ENCODE assay signal across 37 cellular contexts in the genomic region with DNA sequence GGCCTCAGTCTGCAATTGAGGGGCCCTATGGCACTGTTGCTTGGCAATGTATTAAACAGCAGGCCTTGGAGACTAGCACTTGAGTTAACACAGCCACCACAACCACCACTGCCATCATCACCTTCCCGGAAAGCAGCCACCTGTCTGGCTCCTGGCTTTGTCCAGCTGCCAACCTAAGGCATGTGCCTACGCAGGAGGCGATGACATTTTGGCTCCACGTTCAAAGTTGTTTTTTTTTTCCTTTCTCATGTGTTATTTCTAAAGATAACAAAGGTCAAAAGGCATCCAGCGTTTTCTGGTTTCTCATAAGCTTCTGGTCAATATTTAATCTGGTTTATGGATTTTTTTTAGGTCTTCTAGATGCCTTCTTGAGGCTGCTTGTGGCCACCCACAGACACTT. TPM values are rescaled to one million over a fixed set of nuclear protein-coding genes. Genes with fewer than 3 reads are reported as not detected.
DNase-seq lines count a peak whose midpoint lies in the region; ATAC-seq, FAIRE-seq and TF ChIP-seq lines count a peak whose summit lies in the region.
"Had no signal": no experiment of that assay in that cellular context is flagged by ENCODE, and none has a peak within 500 bp of the region (broad histone marks: within the 10 kb centered on the region; RNA-seq: fewer than 3 reads in every experiment).

No MANE protein-coding gene starts in this region.

- BruUV-seq in HCT116 (replicated peaks; lab: Mats Ljungman, UMichigan) = no TSS peak
- BruUV-seq in A673 (replicated peaks; lab: Mats Ljungman, UMichigan) = no TSS peak

- H2AFZ ChIP-seq in HCT116 (ENCODE audit: low read depth, low read length, poor library complexity, severe bottlenecking) = no peak overlapping the region

- DNase-seq in A549 (ENCODE audit: low read depth in 1 of 2, low spot score in 1 of 2) = peak; percentile 18 to 77
- no peak for DNase-seq in HCT116 (ENCODE audit: low read depth, low spot score)
- DNase-seq in body of pancreas = peak; percentile 83 to 91 (median 89)
- no peak for DNase-seq in left lung
- no peak for DNase-seq in HPDE6-E6E7 (ENCODE audit: extremely low spot score)
- no peak for DNase-seq in germinal center (ENCODE audit: low spot score)
- no peak for DNase-seq in A673 (ENCODE audit: low spot score)
- no peak for DNase-seq in NCI-H2107 (lab: John Stamatoyannopoulos, UW)
- DNase-seq: activated CD4-positive, alpha-beta T cell treated with anti-CD3 and anti-CD28 coated beads, Interleukin-2, amount 50 U/mL, for 4 hours; activated CD8-positive, alpha-beta memory T cell treated with anti-CD3 and anti-CD28 coated beads, Interleukin-2, amount 10 ng/mL, durations not matched to agents 7 days and 5 days; activated gamma-delta T cell treated with Interleukin-2 at 50 U/mL for 16 hours; activated T-cell treated with anti-CD3 and anti-CD28 coated beads, Interleukin-2, amount 50 U/mL, for 48 hours; BE2C; CD8-positive, alpha-beta T cell; cerebellar nuclear complex; DMS153; gastrocnemius medialis; GDM1; hippocampal formation; Karpas-422; left cardiac atrium; NCI-H2227 treated with DMSO at 0.1 percent for 48 hours; NCI-H526; psoas muscle; Right ventricle myocardium superior; sigmoid colon; stimulated activated CD4-positive, alpha-beta T cell treated with anti-CD3 and anti-CD28 coated beads, Interleukin-4, amount 100 ng/mL, for 1 hour; T-helper 17 cell; tibial artery had no signal

- H3K36me3 ChIP-seq in HCT116 (ENCODE audit: control insufficient read depth in 1 of 2, insufficient read depth in 2 of 2, low read length in 2 of 2) = no peaks in the 10 kb centered on the region
- no peaks in the 10 kb centered on the region for H3K36me3 ChIP-seq in body of pancreas (replicated peaks in 1 of 2; ENCODE audit: insufficient read depth in 1 of 2, low read depth in 2 of 2)
- H3K36me3 ChIP-seq in left lung = no peaks in the 10 kb centered on the region
- H3K36me3 ChIP-seq in A673 (ENCODE audit: insufficient read depth, low read length, poor library complexity, severe bottlenecking) = no peaks in the 10 kb centered on the region
- H3K36me3 ChIP-seq: BE2C, esophagus muscularis mucosa, gastrocnemius medialis, HAP-1, neutrophil, sigmoid colon, tibial artery, vagina had no signal

- no peak overlapping the region for H3K9ac ChIP-seq in HCT116 (ENCODE audit: low read length)

- CTCF ChIA-PET in A549 (lab: Yijun Ruan, JAX) = interaction anchor here (1.2 to 1.6 kb wide), 2 partner anchors 23 to 29 kb away, joined by 3 to 4 read pairs; no protein-coding TSS in a partner anchor
- CTCF ChIA-PET in HCT116 (lab: Charles Lee) = no interaction called here
- CTCF ChIA-PET in A673 (lab: Charles Lee) = no interaction called here

- no peaks in the 10 kb centered on the region for H3K9me2 ChIP-seq in HCT116 (ENCODE audit: insufficient read depth)

- H3K4me2 ChIP-seq in A549 = peak overlapping the region; percentile 50
- H3K4me2 ChIP-seq in HCT116 (ENCODE audit: low read length) = no peak overlapping the region

- RAD21 ChIA-PET in HCT116 (lab: Charles Lee; ENCODE audit: low non-redundant PET in 1 of 2, low total read pairs in 2 of 2, uncharacterized antibody in 2 of 2, unreplicated experiment in 2 of 2) = no interaction called here

- POLR2A ChIA-PET in A549 (lab: Yijun Ruan, JAX) (no interaction called here), HCT116 (lab: Charles Lee) (no interaction called here), A673 (lab: Charles Lee; ENCODE audit: low non-redundant PET) (no interaction called here)

- peak; percentile 89 to 94; a peak in 4 of 5 replicates for TF ChIP-seq EP300 in A549 (IDR thresholded peaks at IDR 0.05)

- intact Hi-C loops in HCT116 (cut with micrococcal nuclease) (no loop called here), body of pancreas (cut with DNase I) (no loop called here), left lung (cut with DNase I) (no loop called here), A673 (cut with micrococcal nuclease; ENCODE audit: unreplicated experiment) (no loop called here)

- H3K9me3 ChIP-seq in A549 (no peaks in the 10 kb centered on the region; the same call in 2 of the 3 replicates), HCT116 (ENCODE audit: control insufficient read depth in 1 of 2, insufficient read depth in 1 of 2, low read depth in 1 of 2, low read length in 2 of 2) (no peaks in the 10 kb centered on the region), body of pancreas (no peaks in the 10 kb centered on the region), left lung (no peaks in the 10 kb centered on the region), A673 (ENCODE audit: low read depth, low read length, poor library complexity, severe bottlenecking) (no peaks in the 10 kb centered on the region)
- H3K9me3 ChIP-seq: BE2C, esophagus muscularis mucosa, gastrocnemius medialis, HAP-1, neutrophil, psoas muscle, sigmoid colon, tibial artery, vagina had no signal

- H3K4me1 ChIP-seq in A549 (peaks cover 67% of the 10 kb centered on the region), HCT116 (ENCODE audit: control insufficient read depth in 1 of 2, insufficient read depth in 2 of 2, low read length in 2 of 2) (peaks cover 26 to 36% of the 10 kb centered on the region in 2 experiments), body of pancreas (peaks cover 42% of the 10 kb centered on the region), left lung (no peaks in the 10 kb centered on the region), A673 (ENCODE audit: insufficient read depth, low read length, poor library complexity, severe bottlenecking) (no peaks in the 10 kb centered on the region)
- H3K4me1 ChIP-seq: BE2C, esophagus muscularis mucosa, gastrocnemius medialis, HAP-1, psoas muscle, sigmoid colon, tibial artery, vagina had no signal

- H3K79me2 ChIP-seq in HCT116 (ENCODE audit: insufficient read depth, low read length) = no peaks in the 10 kb centered on the region

- H4K20me1 ChIP-seq in HCT116 (ENCODE audit: insufficient read depth) = no peaks in the 10 kb centered on the region

- WGBS in A549 (ENCODE audit: missing lambda C conversion rate) = 17% methylated on average over 5 of the region's 5 CpGs
- 18 to 19% methylated on average over 5 of the region's 5 CpGs for WGBS in body of pancreas, 2 donors

- H3K27ac ChIP-seq in A549 (peak overlapping the region; percentile 92 to 99), HCT116 (ENCODE audit: low read depth, low read length) (peak overlapping the region; percentile 20; the same call in 1 of the 2 replicates), body of pancreas (peak overlapping the region in 3 of 4 donors; percentile 56 to 84 (median 79)), left lung (no peak overlapping the region), A673 (ENCODE audit: low read depth, low read length, poor library complexity, severe bottlenecking) (no peak overlapping the region)
- H3K27ac ChIP-seq: esophagus muscularis mucosa, gastrocnemius medialis, neutrophil, psoas muscle, sigmoid colon, tibial artery, vagina had no signal

- TF ChIP-seq CTCF in A549 (IDR thresholded peaks at IDR 0.05) = no peak
- no peak for TF ChIP-seq CTCF in HCT116 (IDR thresholded peaks at IDR 0.05 in 2 of 3, conservative IDR thresholded peaks at IDR 0.05 in 1 of 3; ENCODE audit: borderline replicate concordance in 1 of 3, insufficient read depth in 1 of 3, low read depth in 2 of 3, low read length in 2 of 3)
- no peak for TF ChIP-seq CTCF in body of pancreas (IDR thresholded peaks at IDR 0.05)
- TF ChIP-seq CTCF in left lung (IDR thresholded peaks at IDR 0.05) = no peak
- TF ChIP-seq CTCF in A673 (conservative IDR thresholded peaks at IDR 0.05; ENCODE audit: low read depth, low read length) = no peak

- H3K27me3 ChIP-seq in HCT116 (ENCODE audit: insufficient read depth, low read length) (no peaks in the 10 kb centered on the region), body of pancreas (no peaks in the 10 kb centered on the region), left lung (no peaks in the 10 kb centered on the region), A673 (replicated peaks; ENCODE audit: insufficient read depth, low read depth, low read length, poor library complexity) (no peaks in the 10 kb centered on the region)
- H3K27me3 ChIP-seq: BE2C, esophagus muscularis mucosa, gastrocnemius medialis, neutrophil, sigmoid colon, tibial artery, vagina had no signal

- ATAC-seq in A549 (peak; percentile 42 to 63; a peak in 5 of 6 replicates), HCT116 (0 out of 2 replicates have a peak, but pooled peaks have one; percentile 4), body of pancreas (peak; percentile 98), left lung (peak; percentile 43)
- ATAC-seq: activated CD4-positive, CD25-positive, alpha-beta regulatory T cell treated with anti-CD3 and anti-CD28 coated beads, Interleukin-2, amount 50 U/mL, for 24 hours; activated CD8-positive, alpha-beta memory T cell treated with anti-CD3 and anti-CD28 coated beads, Interleukin-2, amount 10 ng/mL, durations not matched to agents 7 days and 5 days; CD8-positive, alpha-beta T cell; gastrocnemius medialis; left cardiac atrium; SK-N-SH treated with all-trans-retinoic acid at 6 μM for 48 hours; T-helper 17 cell had no signal

- no peak overlapping the region for H3K4me3 ChIP-seq in A549
- no peak overlapping the region for H3K4me3 ChIP-seq in HCT116 (replicated peaks in 1 of 2; ENCODE audit: low read depth in 1 of 2, low read length in 2 of 2)
- H3K4me3 ChIP-seq in body of pancreas = no peak overlapping the region
- H3K4me3 ChIP-seq in left lung = no peak overlapping the region
- H3K4me3 ChIP-seq in A673 (ENCODE audit: low read depth, low read length, poor library complexity, severe bottlenecking) = no peak overlapping the region
- H3K4me3 ChIP-seq: esophagus muscularis mucosa, gastrocnemius medialis, HAP-1, psoas muscle, sigmoid colon, tibial artery, vagina had no signal

- TF ChIP-seq POLR2A in A549 (IDR thresholded peaks at IDR 0.05; ENCODE audit: low read length) (no peak), HCT116 (IDR thresholded peaks at IDR 0.05; ENCODE audit: borderline replicate concordance, extremely low read depth, insufficient read depth, insufficient read length) (no peak), body of pancreas (IDR thresholded peaks at IDR 0.05) (no peak)

- peak; percentile 13 for FAIRE-seq in A549 (lab: Jason Lieb, UNC)

- TF ChIP-seq RAD21 in A549 (conservative IDR thresholded peaks at IDR 0.05 in 1 of 2, IDR thresholded peaks at IDR 0.05 in 1 of 2) = peak in 1 of 2 experiments; percentile 23; a peak in 2 of 5 replicates
- TF ChIP-seq RAD21 in HCT116 (IDR thresholded peaks at IDR 0.05; ENCODE audit: low read depth) = no peak

RNA-seq across cellular contexts. Expression of a gene that starts 7.5 kb away (rescaled TPM):
- polyA plus RNA-seq in A549 (2011; rRNA removed) (28.1 and 49.2 TPM in 2 replicates), A549 (2017; fragmentation: RNase III; extraction: RNeasy Plus Mini Kit Qiagen cat#74134 plus additional on column Dnase treatment) (18.7 to 28.6 TPM (median 24.8 TPM) in 3 replicates)
- 5.3 and 6.4 TPM in 2 replicates for polyA plus RNA-seq in A549 (2012; cell fraction: cytosol; rRNA removed)
- 5.9 and 7.0 TPM in 2 replicates for polyA plus RNA-seq in A549 (2012; cell fraction: nucleus; rRNA removed)
- polyA minus RNA-seq in A549 (2011; rRNA and poly(A)+ RNA removed) = 23.4 and 35.7 TPM in 2 replicates
- total RNA-seq in HCT116 (2021; ENCODE audit: unreplicated experiment) (0.10 TPM), body of pancreas (1 to 10 TPM in 1 of 2 donors, under 1 TPM in 1; 0.33 to 6.0 TPM), left lung (1 to 10 TPM in 1 of 2 donors, under 1 TPM in 1; 0.16 to 2.9 TPM), A673 (2021) (not detected in 2 replicates)
- 0.24 and 0.46 TPM in 2 replicates for polyA plus RNA-seq in HCT116 (2012)
- total RNA-seq: activated CD8-positive, alpha-beta memory T cell treated with anti-CD3 and anti-CD28 coated beads, Interleukin-2, amount 10 ng/mL, durations not matched to agents 7 days and 5 days; CD8-positive, alpha-beta T cell; dermis microvascular lymphatic vessel endothelial cell; Right ventricle myocardium superior; sigmoid colon; T-helper 17 cell; vagina had no signal

RNA-seq across cellular contexts. Expression of a gene that starts 24.6 kb away (rescaled TPM):
- polyA plus RNA-seq in A549 (2011; rRNA removed) (0.14 and 0.28 TPM in 2 replicates), A549 (2017; fragmentation: RNase III; extraction: RNeasy Plus Mini Kit Qiagen cat#74134 plus additional on column Dnase treatment) (0.10 to 0.17 TPM (median 0.11 TPM) in 3 replicates)
- polyA plus RNA-seq in A549 (2012; cell fraction: cytosol; rRNA removed) = 0.06 TPM in 1 of 2 replicates, not detected in the other
- 0.11 and 0.26 TPM in 2 replicates for polyA plus RNA-seq in A549 (2012; cell fraction: nucleus; rRNA removed)
- polyA minus RNA-seq in A549 (2011; rRNA and poly(A)+ RNA removed) = 0.29 TPM in 1 of 2 replicates, not detected in the other
- total RNA-seq in HCT116 (2021; ENCODE audit: unreplicated experiment) (0.27 TPM), body of pancreas (not detected), left lung (not detected), A673 (2021) (not detected in 2 replicates)
- not detected in 2 replicates for polyA plus RNA-seq in HCT116 (2012)
- total RNA-seq: activated CD8-positive, alpha-beta memory T cell treated with anti-CD3 and anti-CD28 coated beads, Interleukin-2, amount 10 ng/mL, durations not matched to agents 7 days and 5 days; CD8-positive, alpha-beta T cell; dermis microvascular lymphatic vessel endothelial cell; esophagus muscularis mucosa; gastrocnemius medialis; left cardiac atrium; mesenteric fat pad; Right ventricle myocardium superior; sigmoid colon; T-helper 17 cell; vagina had no signal

Comparison
In these comparisons a context has a peak if more than half of its experiments do, and no peak if none do; other contexts are left out.
1. ATAC-seq: peak in every context shown above with its lines; median percentile 98 in body of pancreas; 52 in A549; 43 in left lung; 4 in HCT116.
2. DNase-seq: peak in A549 (2 of 2) and body of pancreas (4 of 4); none in HCT116 (single experiment), left lung (0 of 2), HPDE6-E6E7 (single experiment), germinal center (single experiment), A673 (single experiment) and NCI-H2107 (single experiment).
3. H3K27ac ChIP-seq: peak in A549 (2 of 2), HCT116 (single experiment) and body of pancreas (3 of 4); none in left lung (0 of 2) and A673 (single experiment).